15 cellular contexts compared by ENCODE assay signal in the genomic region with DNA sequence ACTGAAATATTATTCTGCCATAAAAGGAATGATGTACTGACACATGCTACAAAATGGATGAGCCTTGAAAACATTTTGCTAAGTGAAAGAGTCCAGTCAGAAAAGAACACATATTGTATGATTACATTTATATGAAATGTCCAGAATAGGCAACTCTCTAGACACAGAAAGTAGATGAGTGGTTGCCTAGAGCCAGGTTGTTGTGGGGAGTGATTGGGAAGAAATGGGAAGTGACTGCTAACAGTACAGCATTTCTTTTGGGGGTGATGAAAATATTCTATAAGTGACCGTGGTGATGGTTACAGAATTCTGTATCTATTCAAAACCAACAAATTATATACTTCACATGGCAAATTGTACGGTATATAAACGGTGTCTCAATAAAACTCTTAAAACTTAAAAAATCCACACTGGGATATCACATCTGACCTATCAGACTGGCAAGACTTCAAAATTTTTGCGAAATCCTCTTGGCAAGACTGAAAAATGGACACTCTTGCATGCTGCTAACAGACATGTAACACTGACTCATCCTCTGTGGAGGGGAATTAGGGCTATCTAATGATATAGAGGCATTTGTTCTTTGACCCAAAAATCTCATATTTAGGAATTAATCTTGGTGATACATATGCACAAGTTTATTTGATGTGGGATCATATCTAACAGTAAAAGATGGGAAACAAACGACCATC.
A peak's percentile ranks its signal among the peaks of the same experiment; 100 is the strongest.
DNase-seq lines count a peak whose midpoint lies in the region; ATAC-seq and TF ChIP-seq lines count a peak whose summit lies in the region.
"Had no signal": no experiment of that assay in that cellular context is flagged by ENCODE, and none has a peak within 500 bp of the region (broad histone marks: within the 10 kb centered on the region; RNA-seq: fewer than 3 reads in every experiment).

No MANE protein-coding gene starts in this region.

- dilution Hi-C loops in mammary epithelial cell (cut with HindIII; ENCODE audit: low sequenced_read_pairs): no loop called here

- peaks cover 10% of the 10 kb centered on the region for H3K4me1 ChIP-seq in mammary epithelial cell (ENCODE audit: insufficient read depth, low read length)

- H3K79me2 ChIP-seq in mammary epithelial cell (ENCODE audit: insufficient read depth, low read length): no peaks in the 10 kb centered on the region

- ATAC-seq in left lobe of liver (peak; percentile 97), HG03520 (IDR thresholded peaks at IDR 0.05; ENCODE audit: unreplicated experiment) (no peak)
- ATAC-seq: activated naive CD8-positive, alpha-beta T cell treated with anti-CD3 and anti-CD28 coated beads, Interleukin-2, amount 50 U/mL, for 24 hours; K562 had no signal

- H3K27me3 ChIP-seq in mammary epithelial cell (ENCODE audit: insufficient read depth, low read length): no peaks in the 10 kb centered on the region

- no peak overlapping the region for H3K9ac ChIP-seq in mammary epithelial cell (ENCODE audit: insufficient read depth, low read length)

- WGBS in mammary epithelial cell (ENCODE audit: low coverage, missing lambda C conversion rate): 94% methylated on average over 5 of the region's 5 CpGs

- in situ Hi-C loops in mammary epithelial cell (cut with MboI; ENCODE audit: low sequenced_read_pairs in 2 of 2): no loop called here

- BruUV-seq in mammary epithelial cell (replicated peaks; lab: Mats Ljungman, UMichigan): no TSS peak

- DNase-seq in AG09309 (ENCODE audit: low read depth): peak; percentile 55
- peak; percentile 17 for DNase-seq in HS-27A (ENCODE audit: low read depth)
- peak; percentile 43 for DNase-seq in mammary epithelial cell
- peak; percentile 53 for DNase-seq in left lobe of liver (ENCODE audit: low spot score)
- DNase-seq in activated CD8-positive, alpha-beta memory T cell treated with anti-CD3 and anti-CD28 coated beads for 24 hours: no peak
- DNase-seq in stimulated activated CD4-positive, alpha-beta T cell treated with anti-CD3 and anti-CD28 coated beads, Interleukin-15, amount 100 ng/mL, for 24 hours: no peak
- no peak for DNase-seq in NCI-H2029 (lab: John Stamatoyannopoulos, UW)
- DNase-seq: activated CD4-positive, alpha-beta T cell treated with anti-CD3 and anti-CD28 coated beads for 48 hours; activated naive CD8-positive, alpha-beta T cell treated with anti-CD3 and anti-CD28 coated beads, Interleukin-2, amount 50 U/mL, for 24 hours; activated T-cell treated with anti-CD3 and anti-CD28 coated beads, Interleukin-2, amount 50 U/mL, for 48 hours; NCI-H2081 treated with DMSO at 0.1 percent for 48 hours; SHP77; trophoblast cell had no signal

- no peak overlapping the region for H3K4me2 ChIP-seq in mammary epithelial cell (ENCODE audit: insufficient read depth, low read depth, low read length)

- no peaks in the 10 kb centered on the region for H4K20me1 ChIP-seq in mammary epithelial cell (ENCODE audit: insufficient read depth, low read length)

- peaks cover 2% of the 10 kb centered on the region for H3K36me3 ChIP-seq in mammary epithelial cell (ENCODE audit: insufficient read depth, low read length)

- CTCF ChIA-PET in mammary epithelial cell (lab: Charles Lee; ENCODE audit: low non-redundant PET): no interaction called here

- no peak overlapping the region for H3K27ac ChIP-seq in mammary epithelial cell (ENCODE audit: insufficient read depth, low read depth, low read length)

- TF ChIP-seq CTCF in AG09309 (IDR thresholded peaks at IDR 0.05; ENCODE audit: control insufficient read depth, insufficient read depth, low read depth, low read length, missing control alignments) (no peak), mammary epithelial cell (conservative IDR thresholded peaks at IDR 0.05 in 1 of 2, IDR thresholded peaks at IDR 0.05 in 1 of 2; ENCODE audit: extremely low read depth in 1 of 2, insufficient read depth in 1 of 2, low read depth in 1 of 2, low read length in 2 of 2) (no peak)

- no peak overlapping the region for H3K4me3 ChIP-seq in AG09309 (ENCODE audit: control insufficient read depth, low read depth, low read length)
- no peak overlapping the region for H3K4me3 ChIP-seq in mammary epithelial cell (replicated peaks in 1 of 3; ENCODE audit: insufficient read depth in 1 of 3, low read depth in 2 of 3, low read length in 3 of 3)
- H3K4me3 ChIP-seq: K562 had no signal

- H2AFZ ChIP-seq in mammary epithelial cell (ENCODE audit: low read depth, low read length): no peak overlapping the region

- no peaks in the 10 kb centered on the region for H3K9me3 ChIP-seq in mammary epithelial cell (replicated peaks; ENCODE audit: insufficient read depth, low read length)

- intact Hi-C loops in mammary epithelial cell (cut with micrococcal nuclease): no loop called here

Comparison
In these comparisons a context has a peak if more than half of its experiments do, and no peak if none do; other contexts are left out.
1. DNase-seq: peak in AG09309 (single experiment), HS-27A (single experiment), mammary epithelial cell (single experiment) and left lobe of liver (single experiment); none in activated CD8-positive, alpha-beta memory T cell treated with anti-CD3 and anti-CD28 coated beads for 24 hours (single experiment), stimulated activated CD4-positive, alpha-beta T cell treated with anti-CD3 and anti-CD28 coated beads, Interleukin-15, amount 100 ng/mL, for 24 hours (single experiment) and NCI-H2029 (single experiment).